ENCODE assay signal across 1 cellular context in the genomic region with DNA sequence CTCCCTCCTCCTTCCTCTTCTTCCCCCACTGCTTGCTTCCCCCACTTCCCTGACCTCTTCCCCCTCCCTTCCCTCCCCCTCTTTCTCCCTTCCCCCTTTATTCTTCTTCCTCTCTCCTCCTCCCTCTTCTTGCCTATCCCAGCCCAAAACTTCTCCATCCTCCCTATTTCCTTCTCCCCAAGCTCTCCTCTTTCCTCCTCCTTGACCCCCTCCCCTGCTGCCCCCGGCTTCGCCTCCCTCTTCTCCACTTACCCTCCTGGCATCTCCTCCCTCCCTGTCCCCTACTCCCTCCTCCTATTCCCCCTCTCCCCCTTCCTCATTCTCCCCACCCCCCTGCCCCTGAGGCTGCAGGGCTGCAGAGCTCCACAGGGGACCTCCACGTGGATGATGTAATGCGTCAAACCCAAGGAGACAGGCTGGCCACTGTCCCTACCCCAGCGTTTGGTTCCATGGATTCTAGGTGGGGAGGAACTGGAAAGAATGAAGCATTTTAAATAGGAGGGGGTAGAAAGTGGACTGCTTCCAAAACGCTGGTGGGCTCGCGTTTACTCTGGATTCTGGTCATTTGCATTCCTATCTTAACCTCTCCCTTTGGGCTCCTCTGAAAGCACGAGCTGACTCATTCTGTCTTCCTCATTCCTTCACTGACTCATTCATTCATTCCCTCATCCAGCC.
TF ChIP-seq lines count a peak whose summit lies in the region.

No MANE protein-coding gene starts in this region.

TF ChIP-seq in K562, 482 proteins besides CTCF, POLR2A, EP300 and RAD21 (continued from another document and continues in another):
- TF ChIP-seq HDAC3 (IDR thresholded peaks at IDR 0.05; ENCODE audit: borderline replicate concordance, partially characterized antibody) (peak; percentile 49), FOXJ2 (tag; IDR thresholded peaks at IDR 0.05) (0 out of 2 replicates have a peak, but pooled peaks have one; percentile 38), TOE1 (IDR thresholded peaks at IDR 0.05; ENCODE audit: borderline replicate concordance) (peak; percentile 60; the same call in 1 of the 2 replicates), TOE1 (CRISPR knock-in tag; IDR thresholded peaks at IDR 0.05; ENCODE audit: borderline replicate concordance, low read depth) (no peak), GATAD2A (IDR thresholded peaks at IDR 0.05) (no peak), ZC3H8 (IDR thresholded peaks at IDR 0.05) (no peak), STAT5B (CRISPR knock-in tag; IDR thresholded peaks at IDR 0.05) (no peak), PHF21A (IDR thresholded peaks at IDR 0.05; ENCODE audit: borderline replicate concordance, low read depth) (0 out of 2 replicates have a peak, but pooled peaks have one; percentile 22), ZNF707 (CRISPR knock-in tag; conservative IDR thresholded peaks at IDR 0.05) (no peak), HDAC6 (IDR thresholded peaks at IDR 0.05; ENCODE audit: low read depth, low read length) (no peak), JUN (IDR thresholded peaks at IDR 0.05; ENCODE audit: borderline replicate concordance, low read depth, low read length) (peak; percentile 72), JUN (CRISPR knock-in tag; IDR thresholded peaks at IDR 0.05; ENCODE audit: borderline replicate concordance) (no peak), HOXB6 (CRISPR knock-in tag; IDR thresholded peaks at IDR 0.05; ENCODE audit: borderline replicate concordance) (no peak), ZNF212 (CRISPR knock-in tag; IDR thresholded peaks at IDR 0.05) (no peak), GABPA (tag; conservative IDR thresholded peaks at IDR 0.05; ENCODE audit: low read depth) (peak; percentile 29), BRD9 (IDR thresholded peaks at IDR 0.05; ENCODE audit: low read depth, partially characterized antibody) (peak; percentile 73), CEBPG (CRISPR knock-in tag; IDR thresholded peaks at IDR 0.05) (peak; percentile 82), CEBPG (tag; conservative IDR thresholded peaks at IDR 0.05 in 1 of 2, IDR thresholded peaks at IDR 0.05 in 1 of 2) (0 out of 4 replicates have a peak, but pooled peaks of 1 of the 2 experiments have one; percentile 30), TRIM24 (IDR thresholded peaks at IDR 0.05) (peak in 1 of 2 experiments; percentile 49; a peak in 1 of 4 replicates), NCOA1 (IDR thresholded peaks at IDR 0.05; ENCODE audit: low read depth) (peak; percentile 43; the same call in 1 of the 2 replicates), HMG20B (CRISPR knock-in tag; IDR thresholded peaks at IDR 0.05) (no peak), ZNF197 (CRISPR knock-in tag; IDR thresholded peaks at IDR 0.05; ENCODE audit: low read depth) (no peak), NFRKB (IDR thresholded peaks at IDR 0.05; ENCODE audit: low read depth) (peak; percentile 43), ZNF780A (CRISPR knock-in tag; IDR thresholded peaks at IDR 0.05) (no peak), GATA2 (CRISPR knock-in tag; IDR thresholded peaks at IDR 0.05) (no peak), ATF7 (IDR thresholded peaks at IDR 0.05) (peak; percentile 96), NCOA6 (IDR thresholded peaks at IDR 0.05) (no peak), HDAC1 (IDR thresholded peaks at IDR 0.05) (peak in 1 of 2 experiments; percentile 85; a peak in 2 of 4 replicates), OTX1 (CRISPR knock-in tag; IDR thresholded peaks at IDR 0.05) (peak; percentile 87), ZNF146 (CRISPR knock-in tag; IDR thresholded peaks at IDR 0.05; ENCODE audit: unreplicated experiment) (peak; percentile 2), MAFF (IDR thresholded peaks at IDR 0.05; ENCODE audit: low read length) (peak; percentile 21; the same call in 1 of the 2 replicates), ZBTB7A (IDR thresholded peaks at IDR 0.05; ENCODE audit: borderline replicate concordance, control insufficient read depth, low read depth, low read length) (0 out of 2 replicates have a peak, but pooled peaks have one; percentile 18), CHD4 (IDR thresholded peaks at IDR 0.05; ENCODE audit: insufficient read depth, insufficient replicate concordance, low read depth, low read length, poor library complexity, severe bottlenecking) (peak; percentile 30), PHF20 (IDR thresholded peaks at IDR 0.05; ENCODE audit: partially characterized antibody) (peak; percentile 27), NFIC (IDR thresholded peaks at IDR 0.05) (peak; percentile 23; the same call in 1 of the 2 replicates), SMARCE1 (IDR thresholded peaks at IDR 0.05) (peak; percentile 81), EP400 (IDR thresholded peaks at IDR 0.05) (peak; percentile 90), RBM39 (optimal IDR thresholded peaks at IDR 0.05; ENCODE audit: low read depth, low read length) (no peak), HCFC1 (IDR thresholded peaks at IDR 0.05; ENCODE audit: low read depth, low read length) (0 out of 2 replicates have a peak, but pooled peaks have one; percentile 22)
- TF ChIP-seq, protein P1, sequence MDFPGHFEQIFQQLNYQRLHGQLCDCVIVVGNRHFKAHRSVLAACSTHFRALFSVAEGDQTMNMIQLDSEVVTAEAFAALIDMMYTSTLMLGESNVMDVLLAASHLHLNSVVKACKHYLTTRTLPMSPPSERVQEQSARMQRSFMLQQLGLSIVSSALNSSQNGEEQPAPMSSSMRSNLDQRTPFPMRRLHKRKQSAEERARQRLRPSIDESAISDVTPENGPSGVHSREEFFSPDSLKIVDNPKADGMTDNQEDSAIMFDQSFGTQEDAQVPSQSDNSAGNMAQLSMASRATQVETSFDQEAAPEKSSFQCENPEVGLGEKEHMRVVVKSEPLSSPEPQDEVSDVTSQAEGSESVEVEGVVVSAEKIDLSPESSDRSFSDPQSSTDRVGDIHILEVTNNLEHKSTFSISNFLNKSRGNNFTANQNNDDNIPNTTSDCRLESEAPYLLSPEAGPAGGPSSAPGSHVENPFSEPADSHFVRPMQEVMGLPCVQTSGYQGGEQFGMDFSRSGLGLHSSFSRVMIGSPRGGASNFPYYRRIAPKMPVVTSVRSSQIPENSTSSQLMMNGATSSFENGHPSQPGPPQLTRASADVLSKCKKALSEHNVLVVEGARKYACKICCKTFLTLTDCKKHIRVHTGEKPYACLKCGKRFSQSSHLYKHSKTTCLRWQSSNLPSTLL (IDR thresholded peaks at IDR 0.05): 0 out of 2 replicates have a peak, but pooled peaks have one; percentile 19
- TF ChIP-seq, protein P2, sequence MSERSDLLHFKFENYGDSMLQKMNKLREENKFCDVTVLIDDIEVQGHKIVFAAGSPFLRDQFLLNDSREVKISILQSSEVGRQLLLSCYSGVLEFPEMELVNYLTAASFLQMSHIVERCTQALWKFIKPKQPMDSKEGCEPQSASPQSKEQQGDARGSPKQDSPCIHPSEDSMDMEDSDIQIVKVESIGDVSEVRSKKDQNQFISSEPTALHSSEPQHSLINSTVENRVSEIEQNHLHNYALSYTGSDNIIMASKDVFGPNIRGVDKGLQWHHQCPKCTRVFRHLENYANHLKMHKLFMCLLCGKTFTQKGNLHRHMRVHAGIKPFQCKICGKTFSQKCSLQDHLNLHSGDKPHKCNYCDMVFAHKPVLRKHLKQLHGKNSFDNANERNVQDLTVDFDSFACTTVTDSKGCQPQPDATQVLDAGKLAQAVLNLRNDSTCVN (CRISPR knock-in tag; IDR thresholded peaks at IDR 0.05): 0 out of 2 replicates have a peak, but pooled peaks have one; percentile 12
- TF ChIP-seq, protein P3, sequence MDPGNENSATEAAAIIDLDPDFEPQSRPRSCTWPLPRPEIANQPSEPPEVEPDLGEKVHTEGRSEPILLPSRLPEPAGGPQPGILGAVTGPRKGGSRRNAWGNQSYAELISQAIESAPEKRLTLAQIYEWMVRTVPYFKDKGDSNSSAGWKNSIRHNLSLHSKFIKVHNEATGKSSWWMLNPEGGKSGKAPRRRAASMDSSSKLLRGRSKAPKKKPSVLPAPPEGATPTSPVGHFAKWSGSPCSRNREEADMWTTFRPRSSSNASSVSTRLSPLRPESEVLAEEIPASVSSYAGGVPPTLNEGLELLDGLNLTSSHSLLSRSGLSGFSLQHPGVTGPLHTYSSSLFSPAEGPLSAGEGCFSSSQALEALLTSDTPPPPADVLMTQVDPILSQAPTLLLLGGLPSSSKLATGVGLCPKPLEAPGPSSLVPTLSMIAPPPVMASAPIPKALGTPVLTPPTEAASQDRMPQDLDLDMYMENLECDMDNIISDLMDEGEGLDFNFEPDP (CRISPR knock-in tag; IDR thresholded peaks at IDR 0.05): no peak
- TF ChIP-seq, protein P4, sequence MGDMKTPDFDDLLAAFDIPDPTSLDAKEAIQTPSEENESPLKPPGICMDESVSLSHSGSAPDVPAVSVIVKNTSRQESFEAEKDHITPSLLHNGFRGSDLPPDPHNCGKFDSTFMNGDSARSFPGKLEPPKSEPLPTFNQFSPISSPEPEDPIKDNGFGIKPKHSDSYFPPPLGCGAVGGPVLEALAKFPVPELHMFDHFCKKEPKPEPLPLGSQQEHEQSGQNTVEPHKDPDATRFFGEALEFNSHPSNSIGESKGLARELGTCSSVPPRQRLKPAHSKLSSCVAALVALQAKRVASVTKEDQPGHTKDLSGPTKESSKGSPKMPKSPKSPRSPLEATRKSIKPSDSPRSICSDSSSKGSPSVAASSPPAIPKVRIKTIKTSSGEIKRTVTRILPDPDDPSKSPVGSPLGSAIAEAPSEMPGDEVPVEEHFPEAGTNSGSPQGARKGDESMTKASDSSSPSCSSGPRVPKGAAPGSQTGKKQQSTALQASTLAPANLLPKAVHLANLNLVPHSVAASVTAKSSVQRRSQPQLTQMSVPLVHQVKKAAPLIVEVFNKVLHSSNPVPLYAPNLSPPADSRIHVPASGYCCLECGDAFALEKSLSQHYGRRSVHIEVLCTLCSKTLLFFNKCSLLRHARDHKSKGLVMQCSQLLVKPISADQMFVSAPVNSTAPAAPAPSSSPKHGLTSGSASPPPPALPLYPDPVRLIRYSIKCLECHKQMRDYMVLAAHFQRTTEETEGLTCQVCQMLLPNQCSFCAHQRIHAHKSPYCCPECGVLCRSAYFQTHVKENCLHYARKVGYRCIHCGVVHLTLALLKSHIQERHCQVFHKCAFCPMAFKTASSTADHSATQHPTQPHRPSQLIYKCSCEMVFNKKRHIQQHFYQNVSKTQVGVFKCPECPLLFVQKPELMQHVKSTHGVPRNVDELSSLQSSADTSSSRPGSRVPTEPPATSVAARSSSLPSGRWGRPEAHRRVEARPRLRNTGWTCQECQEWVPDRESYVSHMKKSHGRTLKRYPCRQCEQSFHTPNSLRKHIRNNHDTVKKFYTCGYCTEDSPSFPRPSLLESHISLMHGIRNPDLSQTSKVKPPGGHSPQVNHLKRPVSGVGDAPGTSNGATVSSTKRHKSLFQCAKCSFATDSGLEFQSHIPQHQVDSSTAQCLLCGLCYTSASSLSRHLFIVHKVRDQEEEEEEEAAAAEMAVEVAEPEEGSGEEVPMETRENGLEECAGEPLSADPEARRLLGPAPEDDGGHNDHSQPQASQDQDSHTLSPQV (IDR thresholded peaks at IDR 0.05): 0 out of 2 replicates have a peak, but pooled peaks have one; percentile 39
- TF ChIP-seq, protein P5, sequence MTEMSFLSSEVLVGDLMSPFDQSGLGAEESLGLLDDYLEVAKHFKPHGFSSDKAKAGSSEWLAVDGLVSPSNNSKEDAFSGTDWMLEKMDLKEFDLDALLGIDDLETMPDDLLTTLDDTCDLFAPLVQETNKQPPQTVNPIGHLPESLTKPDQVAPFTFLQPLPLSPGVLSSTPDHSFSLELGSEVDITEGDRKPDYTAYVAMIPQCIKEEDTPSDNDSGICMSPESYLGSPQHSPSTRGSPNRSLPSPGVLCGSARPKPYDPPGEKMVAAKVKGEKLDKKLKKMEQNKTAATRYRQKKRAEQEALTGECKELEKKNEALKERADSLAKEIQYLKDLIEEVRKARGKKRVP (CRISPR knock-in tag; IDR thresholded peaks at IDR 0.05): peak; percentile 77; the same call in 1 of the 2 replicates
- TF ChIP-seq, protein P6, sequence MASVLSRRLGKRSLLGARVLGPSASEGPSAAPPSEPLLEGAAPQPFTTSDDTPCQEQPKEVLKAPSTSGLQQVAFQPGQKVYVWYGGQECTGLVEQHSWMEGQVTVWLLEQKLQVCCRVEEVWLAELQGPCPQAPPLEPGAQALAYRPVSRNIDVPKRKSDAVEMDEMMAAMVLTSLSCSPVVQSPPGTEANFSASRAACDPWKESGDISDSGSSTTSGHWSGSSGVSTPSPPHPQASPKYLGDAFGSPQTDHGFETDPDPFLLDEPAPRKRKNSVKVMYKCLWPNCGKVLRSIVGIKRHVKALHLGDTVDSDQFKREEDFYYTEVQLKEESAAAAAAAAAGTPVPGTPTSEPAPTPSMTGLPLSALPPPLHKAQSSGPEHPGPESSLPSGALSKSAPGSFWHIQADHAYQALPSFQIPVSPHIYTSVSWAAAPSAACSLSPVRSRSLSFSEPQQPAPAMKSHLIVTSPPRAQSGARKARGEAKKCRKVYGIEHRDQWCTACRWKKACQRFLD (CRISPR knock-in tag; IDR thresholded peaks at IDR 0.05): 0 out of 2 replicates have a peak, but pooled peaks have one; percentile 10
- TF ChIP-seq, protein P7, sequence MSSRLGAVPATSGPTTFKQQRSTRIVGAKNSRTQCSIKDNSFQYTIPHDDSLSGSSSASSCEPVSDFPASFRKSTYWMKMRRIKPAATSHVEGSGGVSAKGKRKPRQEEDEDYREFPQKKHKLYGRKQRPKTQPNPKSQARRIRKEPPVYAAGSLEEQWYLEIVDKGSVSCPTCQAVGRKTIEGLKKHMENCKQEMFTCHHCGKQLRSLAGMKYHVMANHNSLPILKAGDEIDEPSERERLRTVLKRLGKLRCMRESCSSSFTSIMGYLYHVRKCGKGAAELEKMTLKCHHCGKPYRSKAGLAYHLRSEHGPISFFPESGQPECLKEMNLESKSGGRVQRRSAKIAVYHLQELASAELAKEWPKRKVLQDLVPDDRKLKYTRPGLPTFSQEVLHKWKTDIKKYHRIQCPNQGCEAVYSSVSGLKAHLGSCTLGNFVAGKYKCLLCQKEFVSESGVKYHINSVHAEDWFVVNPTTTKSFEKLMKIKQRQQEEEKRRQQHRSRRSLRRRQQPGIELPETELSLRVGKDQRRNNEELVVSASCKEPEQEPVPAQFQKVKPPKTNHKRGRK (tag; IDR thresholded peaks at IDR 0.05): peak; percentile 73
- TF ChIP-seq, protein P8, sequence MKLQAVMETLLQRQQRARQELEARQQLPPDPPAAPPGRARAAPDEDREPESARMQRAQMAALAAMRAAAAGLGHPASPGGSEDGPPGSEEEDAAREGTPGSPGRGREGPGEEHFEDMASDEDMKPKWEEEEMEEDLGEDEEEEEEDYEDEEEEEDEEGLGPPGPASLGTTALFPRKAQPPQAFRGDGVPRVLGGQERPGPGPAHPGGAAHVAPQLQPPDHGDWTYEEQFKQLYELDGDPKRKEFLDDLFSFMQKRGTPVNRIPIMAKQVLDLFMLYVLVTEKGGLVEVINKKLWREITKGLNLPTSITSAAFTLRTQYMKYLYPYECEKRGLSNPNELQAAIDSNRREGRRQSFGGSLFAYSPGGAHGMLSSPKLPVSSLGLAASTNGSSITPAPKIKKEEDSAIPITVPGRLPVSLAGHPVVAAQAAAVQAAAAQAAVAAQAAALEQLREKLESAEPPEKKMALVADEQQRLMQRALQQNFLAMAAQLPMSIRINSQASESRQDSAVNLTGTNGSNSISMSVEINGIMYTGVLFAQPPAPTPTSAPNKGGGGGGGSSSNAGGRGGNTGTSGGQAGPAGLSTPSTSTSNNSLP (IDR thresholded peaks at IDR 0.05; ENCODE audit: borderline replicate concordance, low read depth, low read length): no peak
- TF ChIP-seq, protein P9, sequence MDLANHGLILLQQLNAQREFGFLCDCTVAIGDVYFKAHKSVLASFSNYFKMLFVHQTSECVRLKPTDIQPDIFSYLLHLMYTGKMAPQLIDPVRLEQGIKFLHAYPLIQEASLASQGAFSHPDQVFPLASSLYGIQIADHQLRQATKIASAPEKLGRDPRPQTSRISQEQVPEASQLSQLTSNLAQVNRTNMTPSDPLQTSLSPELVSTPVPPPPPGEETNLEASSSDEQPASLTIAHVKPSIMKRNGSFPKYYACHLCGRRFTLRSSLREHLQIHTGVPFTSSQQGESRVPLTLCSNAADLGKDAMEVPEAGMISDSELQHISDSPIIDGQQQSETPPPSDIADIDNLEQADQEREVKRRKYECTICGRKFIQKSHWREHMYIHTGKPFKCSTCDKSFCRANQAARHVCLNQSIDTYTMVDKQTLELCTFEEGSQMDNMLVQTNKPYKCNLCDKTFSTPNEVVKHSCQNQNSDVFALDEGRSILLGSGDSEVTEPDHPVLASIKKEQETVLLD (IDR thresholded peaks at IDR 0.05): 0 out of 2 replicates have a peak, but pooled peaks have one; percentile 16
